8 cellular contexts compared by ENCODE assay signal in the genomic region with DNA sequence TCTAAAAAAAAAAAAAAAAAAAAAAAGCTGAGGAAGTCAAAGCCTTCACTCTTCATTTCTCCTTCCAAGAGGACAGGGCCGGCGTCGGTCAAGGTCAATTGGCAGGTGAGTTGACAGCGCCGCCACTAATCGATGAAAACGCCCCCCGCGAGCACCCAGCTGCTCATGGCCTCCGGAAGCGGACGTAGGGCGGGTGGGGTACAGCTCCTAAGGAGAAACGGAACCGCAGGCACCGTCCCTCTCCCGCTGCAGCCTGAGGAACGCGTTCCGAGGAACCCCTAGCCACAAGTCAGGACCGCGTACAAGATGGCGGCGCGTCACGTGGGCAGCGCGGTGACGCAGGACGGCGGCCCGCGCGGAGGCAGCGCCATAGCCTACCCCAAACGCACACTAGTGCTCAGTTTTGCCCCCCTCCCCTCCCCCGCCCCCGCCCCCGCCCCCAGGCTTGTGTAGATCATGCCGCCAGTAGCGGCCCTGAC.
DNase-seq lines count a peak whose midpoint lies in the region; ATAC-seq and TF ChIP-seq lines count a peak whose summit lies in the region.

ATF1 (plus strand) TSS at position 465 of the 479 bp plus-strand sequence. CDS start 16,045 bp downstream, outside the sequence.

- TF ChIP-seq CTCF in coronary artery (IDR thresholded peaks at IDR 0.05): no peak

- H3K27ac ChIP-seq in coronary artery: peak within 1 kb of the TSS; percentile 96 to 100

- peak; percentile 97 for DNase-seq in AG20443 (ENCODE audit: low spot score)
- DNase-seq in NCI-H510A treated with DMSO at 0.1 percent for 48 hours (lab: John Stamatoyannopoulos, UW): peak; percentile 87
- peak; percentile 84 to 87 for DNase-seq in activated CD4-positive, alpha-beta T cell treated with anti-CD3 and anti-CD28 coated beads for 4 hours
- peak; percentile 97 for DNase-seq in coronary artery (ENCODE audit: low spot score)
- peak; percentile 97 for DNase-seq in left kidney (ENCODE audit: low read depth, low spot score)
- peak; percentile 90 for DNase-seq in stimulated activated CD4-positive, alpha-beta T cell treated with anti-CD3 and anti-CD28 coated beads, Interleukin-1b, Interleukin-23, amount 100 ng/mL, for 48 hours

- H3K4me3 ChIP-seq in coronary artery: peak within 1 kb of the TSS; percentile 99

- ATAC-seq in GM19035 (IDR thresholded peaks at IDR 0.05; ENCODE audit: unreplicated experiment) (peak; percentile 81), HG03354 (IDR thresholded peaks at IDR 0.05; ENCODE audit: poor library complexity, severe bottlenecking, unreplicated experiment) (peak; percentile 79)

Comparison
In these comparisons a context has a peak if more than half of its experiments do, and no peak if none do; other contexts are left out.
1. Peak in every context shown above with its lines: DNase-seq, ATAC-seq, H3K4me3 ChIP-seq and H3K27ac ChIP-seq.